ENCODE assay signal across 10 cellular contexts in the genomic region with DNA sequence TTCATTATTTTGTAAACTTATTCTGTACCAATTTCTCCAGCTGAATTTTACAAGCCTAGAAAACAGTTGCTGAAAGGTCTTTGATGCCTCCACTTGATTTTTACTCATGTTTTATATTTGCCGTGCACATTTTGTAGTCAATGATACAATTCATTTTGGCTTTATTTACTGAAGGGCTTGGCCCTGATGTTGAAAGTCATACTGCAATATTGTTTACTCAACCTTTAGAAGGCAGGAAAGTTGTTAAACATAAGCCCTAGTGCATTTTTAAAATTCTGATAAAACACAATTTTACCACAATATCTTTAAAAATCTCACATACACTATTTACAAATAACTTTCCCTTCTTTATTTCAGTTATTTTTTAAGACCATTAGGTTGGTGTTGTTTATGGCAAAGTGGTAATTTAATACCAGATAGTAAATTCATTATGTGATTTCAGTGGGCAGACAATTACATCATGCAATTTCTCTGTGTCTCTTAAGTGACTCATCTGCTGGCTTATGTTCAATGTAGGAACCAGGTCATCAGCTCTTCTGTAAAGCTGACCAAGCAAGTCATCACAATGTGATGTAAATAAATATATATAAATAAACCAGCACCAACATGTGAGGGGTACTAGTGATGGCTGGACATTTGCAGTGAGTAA.
DNase-seq lines count a peak whose midpoint lies in the region; ATAC-seq, FAIRE-seq and TF ChIP-seq lines count a peak whose summit lies in the region.
"Had no signal": no experiment of that assay in that cellular context is flagged by ENCODE, and none has a peak within 500 bp of the region (broad histone marks: within the 10 kb centered on the region; RNA-seq: fewer than 3 reads in every experiment).

No MANE protein-coding gene starts in this region.

- no peak overlapping the region for H3K4me3 ChIP-seq in bronchial epithelial cell (ENCODE audit: low read depth, low read length)

- no peaks in the 10 kb centered on the region for H3K27me3 ChIP-seq in bronchial epithelial cell (ENCODE audit: control insufficient read depth, insufficient read depth, low read length)

- no peak for ATAC-seq in activated CD4-positive, CD25-positive, alpha-beta regulatory T cell treated with anti-CD3 and anti-CD28 coated beads, Interleukin-2, amount 50 U/mL, for 24 hours
- no peak for ATAC-seq in HG03159 (IDR thresholded peaks at IDR 0.05; ENCODE audit: unreplicated experiment)

- DNase-seq in HCEC 1CT (peak; percentile 39), NCI-H2196 treated with DMSO at 0.1 percent for 48 hours (lab: John Stamatoyannopoulos, UW; ENCODE audit: unreplicated experiment) (peak; percentile 77), bronchial epithelial cell (ENCODE audit: low read depth) (peak; percentile 97), myocyte (ENCODE audit: low read depth) (peak; percentile 23), hypothalamus (lab: John Stamatoyannopoulos, UW) (no peak), activated gamma-delta T cell treated with Interleukin-2 at 50 U/mL for 16 hours (no peak)
- DNase-seq: cortex of kidney, posterior cingulate gyrus had no signal

- FAIRE-seq in bronchial epithelial cell (lab: Jason Lieb, UNC) = no peak

- no peaks in the 10 kb centered on the region for H3K36me3 ChIP-seq in bronchial epithelial cell (ENCODE audit: control insufficient read depth, insufficient read depth, low read length)

- TF ChIP-seq CTCF in bronchial epithelial cell (IDR thresholded peaks at IDR 0.05; ENCODE audit: insufficient read depth, low read length, severe bottlenecking) = no peak

Comparison
In these comparisons a context has a peak if more than half of its experiments do, and no peak if none do; other contexts are left out.
1. DNase-seq: peak in HCEC 1CT (single experiment), NCI-H2196 treated with DMSO at 0.1 percent for 48 hours (single experiment), bronchial epithelial cell (single experiment) and myocyte (single experiment); none in hypothalamus (0 of 51) and activated gamma-delta T cell treated with Interleukin-2 at 50 U/mL for 16 hours (single experiment).